In the genomic region with DNA sequence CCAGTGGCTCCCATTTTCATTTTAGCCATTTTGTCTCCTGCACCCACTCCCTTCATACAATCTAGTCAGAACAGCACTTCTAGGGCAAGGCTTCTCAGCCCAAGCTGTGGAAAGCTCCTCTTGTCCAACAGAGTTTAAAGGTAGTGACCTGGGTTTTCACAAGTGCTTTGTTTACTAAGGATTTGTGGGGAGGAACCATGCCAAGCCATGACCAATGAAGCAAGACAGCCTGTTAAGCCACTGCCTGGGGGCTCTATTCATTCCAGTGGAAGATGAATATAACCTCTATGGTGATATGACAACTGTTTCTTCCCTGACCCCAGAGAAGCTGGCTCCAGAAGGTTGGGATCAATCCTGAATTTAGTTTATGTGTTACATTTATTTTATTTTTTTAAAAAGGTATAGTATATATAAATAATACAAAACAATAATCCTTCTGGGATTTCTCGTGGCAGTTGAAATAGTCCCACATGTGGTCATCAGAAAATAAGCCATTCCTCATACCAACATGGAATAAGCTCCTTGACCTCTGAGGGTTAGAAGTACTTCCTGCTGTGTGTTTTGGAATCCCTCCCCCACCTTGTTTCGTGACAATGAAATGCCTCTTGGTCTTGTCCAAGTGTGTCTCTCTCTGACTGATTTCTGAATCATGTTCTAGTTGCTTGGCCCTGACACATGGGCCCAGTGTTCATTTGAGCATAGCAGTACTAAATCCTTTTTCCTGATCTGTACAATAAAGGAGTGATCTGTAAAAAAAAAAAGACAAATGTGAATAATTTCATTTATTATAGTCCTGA, we compare ENCODE assay signal across 2 cellular contexts.
TF ChIP-seq lines count a peak whose summit lies in the region.

No MANE protein-coding gene starts in this region.

TF ChIP-seq in IMR-90, 13 proteins besides CTCF, POLR2A, EP300 and RAD21:
- 0 out of 2 replicates have a peak, but pooled peaks have one; percentile 15 for TF ChIP-seq FOS (IDR thresholded peaks at IDR 0.05; ENCODE audit: low read depth, low read length)
- no peak for TF ChIP-seq BHLHE40 (IDR thresholded peaks at IDR 0.05; ENCODE audit: low read depth, low read length)
- TF ChIP-seq RCOR1 (IDR thresholded peaks at IDR 0.05; ENCODE audit: insufficient replicate concordance, low read length): no peak
- TF ChIP-seq MXI1 (IDR thresholded peaks at IDR 0.05; ENCODE audit: borderline replicate concordance, low read depth, low read length): 0 out of 2 replicates have a peak, but pooled peaks have one; percentile 22
- peak; percentile 60; the same call in 1 of the 2 replicates for TF ChIP-seq CEBPB (IDR thresholded peaks at IDR 0.05; ENCODE audit: low read depth, low read length)
- TF ChIP-seq, protein P1, sequence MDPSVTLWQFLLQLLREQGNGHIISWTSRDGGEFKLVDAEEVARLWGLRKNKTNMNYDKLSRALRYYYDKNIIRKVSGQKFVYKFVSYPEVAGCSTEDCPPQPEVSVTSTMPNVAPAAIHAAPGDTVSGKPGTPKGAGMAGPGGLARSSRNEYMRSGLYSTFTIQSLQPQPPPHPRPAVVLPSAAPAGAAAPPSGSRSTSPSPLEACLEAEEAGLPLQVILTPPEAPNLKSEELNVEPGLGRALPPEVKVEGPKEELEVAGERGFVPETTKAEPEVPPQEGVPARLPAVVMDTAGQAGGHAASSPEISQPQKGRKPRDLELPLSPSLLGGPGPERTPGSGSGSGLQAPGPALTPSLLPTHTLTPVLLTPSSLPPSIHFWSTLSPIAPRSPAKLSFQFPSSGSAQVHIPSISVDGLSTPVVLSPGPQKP (IDR thresholded peaks at IDR 0.05; ENCODE audit: borderline replicate concordance, low read depth, low read length): no peak
- TF ChIP-seq NFE2L2 (IDR thresholded peaks at IDR 0.05; ENCODE audit: low read depth, low read length): no peak
- TF ChIP-seq MAFK (IDR thresholded peaks at IDR 0.05; ENCODE audit: low read depth, low read length): no peak
- no peak for TF ChIP-seq RFX5 (IDR thresholded peaks at IDR 0.05; ENCODE audit: low read depth, low read length)
- TF ChIP-seq CHD1 (IDR thresholded peaks at IDR 0.05; ENCODE audit: low read depth, low read length): no peak
- TF ChIP-seq SMC3 (IDR thresholded peaks at IDR 0.05; ENCODE audit: low read depth, low read length): no peak

TF ChIP-seq in GM12878, 131 proteins besides CTCF, POLR2A, EP300 and RAD21:
- TF ChIP-seq NFIC (IDR thresholded peaks at IDR 0.05; ENCODE audit: low read depth, low read length): peak; percentile 40; the same call in 1 of the 2 replicates
- TF ChIP-seq STAT1 (conservative IDR thresholded peaks at IDR 0.05): no peak
- TF ChIP-seq NBN (IDR thresholded peaks at IDR 0.05): no peak
- TF ChIP-seq RCOR1 (conservative IDR thresholded peaks at IDR 0.05; ENCODE audit: low read depth, low read length): no peak
- peak; percentile 29; the same call in 1 of the 2 replicates for TF ChIP-seq GABPA (IDR thresholded peaks at IDR 0.05; ENCODE audit: low read depth)
- TF ChIP-seq CEBPB (IDR thresholded peaks at IDR 0.05; ENCODE audit: borderline replicate concordance in 1 of 2, low read depth in 2 of 2, low read length in 2 of 2): no peak
- TF ChIP-seq, protein P2, sequence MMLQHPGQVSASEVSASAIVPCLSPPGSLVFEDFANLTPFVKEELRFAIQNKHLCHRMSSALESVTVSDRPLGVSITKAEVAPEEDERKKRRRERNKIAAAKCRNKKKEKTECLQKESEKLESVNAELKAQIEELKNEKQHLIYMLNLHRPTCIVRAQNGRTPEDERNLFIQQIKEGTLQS (IDR thresholded peaks at IDR 0.05; ENCODE audit: borderline replicate concordance, extremely low read depth, low read depth, low read length): no peak
- no peak for TF ChIP-seq IKZF2 (IDR thresholded peaks at IDR 0.05)
